Comparison of ENCODE assay signal across 9 cellular contexts in the genomic region with DNA sequence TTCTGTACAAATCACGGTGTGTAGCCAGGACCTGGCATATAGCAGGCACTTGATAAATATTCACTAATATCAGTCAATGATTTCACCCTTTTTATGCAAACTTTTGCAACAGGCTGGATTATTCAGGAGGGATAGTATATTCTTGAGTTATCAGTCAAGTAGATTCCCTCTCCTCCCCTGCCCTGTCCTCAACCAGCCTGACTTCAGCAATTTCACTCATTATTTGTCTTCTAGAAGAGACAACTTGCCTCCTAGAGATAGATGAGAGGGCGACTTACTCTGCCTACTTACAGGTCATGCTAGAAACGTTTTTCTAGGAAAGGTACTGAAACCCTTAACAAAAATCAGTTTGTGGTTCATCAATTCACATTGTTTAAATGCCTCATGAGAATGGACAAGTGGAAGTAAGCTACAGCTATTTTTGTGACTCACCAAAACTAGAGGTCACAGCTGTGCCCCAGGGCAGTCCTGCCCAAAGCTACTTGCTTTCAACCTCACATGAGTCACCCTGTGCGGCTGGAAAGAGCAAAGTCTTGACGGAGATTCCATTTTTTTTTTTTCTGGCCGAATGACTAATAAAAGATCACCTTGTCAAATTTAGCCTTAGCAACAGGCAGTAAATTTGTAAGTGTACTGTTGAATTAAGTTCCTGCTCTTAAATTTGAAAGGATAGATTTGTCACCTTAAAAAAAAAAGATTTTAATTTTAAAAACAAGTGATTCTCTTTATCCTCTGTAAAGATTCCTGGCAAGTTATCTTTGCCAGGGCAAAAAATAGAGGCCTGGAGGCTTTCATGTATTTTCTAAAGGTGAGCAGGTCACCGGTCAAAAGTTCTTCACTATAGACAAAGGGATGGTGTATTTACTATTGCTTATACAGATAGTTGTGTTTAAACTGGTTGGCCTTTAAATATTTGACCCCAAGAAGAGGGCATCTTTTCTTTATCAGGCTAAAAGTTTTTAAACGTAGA.
DNase-seq lines count a peak whose midpoint lies in the region; ATAC-seq and TF ChIP-seq lines count a peak whose summit lies in the region.
"Had no signal": no experiment of that assay in that cellular context is flagged by ENCODE, and none has a peak within 500 bp of the region (broad histone marks: within the 10 kb centered on the region; RNA-seq: fewer than 3 reads in every experiment).

No MANE protein-coding gene starts in this region.

- no peaks in the 10 kb centered on the region; the same call in 1 of the 2 replicates for H3K9me3 ChIP-seq in MG63
- H3K9me3 ChIP-seq in transverse colon = no peaks in the 10 kb centered on the region

- no peak for TF ChIP-seq POLR2A in lower leg skin (IDR thresholded peaks at IDR 0.05)
- TF ChIP-seq POLR2A in transverse colon (IDR thresholded peaks at IDR 0.05) = no peak

- DNase-seq in 8988T = peak; percentile 32
- DNase-seq in MG63 = peak; percentile 95
- peak; percentile 93 for DNase-seq in fibroblast of gingiva (ENCODE audit: low read depth)
- DNase-seq in lower leg skin (ENCODE audit: low spot score in 2 of 2) = no peak
- DNase-seq in NCI-H1930 (lab: John Stamatoyannopoulos, UW) = no peak
- no peak for DNase-seq in transverse colon
- DNase-seq in amygdala (lab: John Stamatoyannopoulos, UW) = no peak
- DNase-seq: T-helper 2 cell had no signal

- H3K27ac ChIP-seq in transverse colon = no peak overlapping the region

- H3K36me3 ChIP-seq in MG63 (no peaks in the 10 kb centered on the region), transverse colon (no peaks in the 10 kb centered on the region)

- H3K4me3 ChIP-seq in MG63 (no peak overlapping the region), lower leg skin (ENCODE audit: low read depth, poor library complexity, severe bottlenecking) (no peak overlapping the region), transverse colon (no peak overlapping the region)

- TF ChIP-seq CTCF in lower leg skin (IDR thresholded peaks at IDR 0.05) = no peak
- no peak for TF ChIP-seq CTCF in transverse colon (IDR thresholded peaks at IDR 0.05)

- WGBS in lower leg skin, 2 donors = 56 to 65% methylated on average over 8 of the region's 8 CpGs
- 35 to 43% methylated on average over 7 to 8 of the region's 8 CpGs for WGBS in transverse colon (ENCODE audit: low coverage in 1 of 2), 2 donors

- peak; percentile 67 for ATAC-seq in GM21390 (IDR thresholded peaks at IDR 0.05; ENCODE audit: unreplicated experiment)

- H3K27me3 ChIP-seq in MG63 (no peaks in the 10 kb centered on the region), transverse colon (no peaks in the 10 kb centered on the region)

- no peaks in the 10 kb centered on the region for H3K4me1 ChIP-seq in transverse colon

- no peak for TF ChIP-seq EP300 in transverse colon (IDR thresholded peaks at IDR 0.05; ENCODE audit: low read depth)

- intact Hi-C loops in lower leg skin (cut with DNase I; ENCODE audit: low total_unique reads) (no loop called here), transverse colon (cut with DNase I; ENCODE audit: low total_unique reads) (no loop called here)

- in situ Hi-C loops in transverse colon (cut with MboI; ENCODE audit: low pct_ligation_motif_present in 1 of 4, low pct_unique_long_range_greater_than_20kb in 1 of 4, low sequenced_read_pairs in 3 of 4) = no loop called here

Comparison
In these comparisons a context has a peak if more than half of its experiments do, and no peak if none do; other contexts are left out.
1. DNase-seq: peak in 8988T (single experiment), MG63 (single experiment) and fibroblast of gingiva (single experiment); none in lower leg skin (0 of 2), NCI-H1930 (0 of 2), transverse colon (single experiment) and amygdala (0 of 56).